Comparison of ENCODE assay signal across 19 cellular contexts in the genomic region with DNA sequence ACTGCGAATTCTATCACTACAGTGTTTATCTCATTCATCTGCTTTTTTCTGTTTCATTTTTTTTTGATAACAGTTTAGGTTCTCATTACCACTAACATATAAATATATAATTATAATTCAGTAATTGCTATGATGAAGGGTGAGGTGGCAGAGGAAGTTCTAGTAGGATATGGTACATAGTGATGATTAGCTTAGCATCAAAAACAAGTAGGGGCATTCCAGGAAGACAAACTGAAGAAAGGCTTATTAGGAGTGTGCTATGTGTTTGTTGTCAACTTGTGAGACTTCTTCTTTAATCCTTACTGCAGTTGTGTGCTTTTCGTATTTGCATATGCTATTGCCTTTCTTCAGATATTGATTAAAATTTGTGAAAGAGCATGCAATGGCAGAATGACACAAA. TPM values are rescaled to one million over a fixed set of nuclear protein-coding genes. Genes with fewer than 3 reads are reported as not detected.
A peak's percentile ranks its signal among the peaks of the same experiment; 100 is the strongest.
DNase-seq lines count a peak whose midpoint lies in the region; ATAC-seq and TF ChIP-seq lines count a peak whose summit lies in the region.
"Had no signal": no experiment of that assay in that cellular context is flagged by ENCODE, and none has a peak within 500 bp of the region (broad histone marks: within the 10 kb centered on the region; RNA-seq: fewer than 3 reads in every experiment).

No MANE protein-coding gene starts in this region.

- peak overlapping the region; percentile 53 for H3K4me3 Mint-ChIP-seq in T-helper 17 cell
- H3K4me3 Mint-ChIP-seq: activated naive CD8-positive, alpha-beta T cell; central memory CD8-positive, alpha-beta T cell had no signal

- no peak overlapping the region for H3K9ac ChIP-seq in BLaER1 treated with 17β-estradiol and CSF1 and Interleukin-3, amounts not matched to agents 10 nM and 100 nM

- peak overlapping the region; percentile 36 to 82 (median 68) for H3K4me2 ChIP-seq in BLaER1 treated with 17β-estradiol and CSF1 and Interleukin-3, amounts not matched to agents 10 nM and 100 nM
- no peak overlapping the region for H3K4me2 ChIP-seq in hepatocyte

- no peaks in the 10 kb centered on the region for H3K27me3 ChIP-seq in BLaER1 treated with 17β-estradiol and CSF1 and Interleukin-3, amounts not matched to agents 10 nM and 100 nM
- H3K27me3 ChIP-seq in hepatocyte, result no peaks in the 10 kb centered on the region
- H3K27me3 ChIP-seq in right lobe of liver, result no peaks in the 10 kb centered on the region
- H3K27me3 ChIP-seq: gastrocnemius medialis, uterus had no signal

- H3K36me3 ChIP-seq in BLaER1 treated with 17β-estradiol and CSF1 and Interleukin-3, amounts not matched to agents 10 nM and 100 nM, result peaks cover 0 to 16% (median 10%) of the 10 kb centered on the region in 11 experiments; a peak in 20 of 22 replicates
- no peaks in the 10 kb centered on the region for H3K36me3 ChIP-seq in hepatocyte (replicated peaks; ENCODE audit: insufficient read depth, low read depth)
- no peaks in the 10 kb centered on the region for H3K36me3 ChIP-seq in right lobe of liver
- H3K36me3 ChIP-seq: gastrocnemius medialis, uterus had no signal

- H3K4me3 ChIP-seq in BLaER1 treated with 17β-estradiol and CSF1 and Interleukin-3, amounts not matched to agents 10 nM and 100 nM, result no peak overlapping the region
- no peak overlapping the region for H3K4me3 ChIP-seq in hepatocyte
- no peak overlapping the region for H3K4me3 ChIP-seq in right lobe of liver
- H3K4me3 ChIP-seq: gastrocnemius medialis, skin epidermis, uterus had no signal

- no peak overlapping the region for H2AFZ ChIP-seq in hepatocyte

- intact Hi-C loops in right lobe of liver (cut with DNase I), result no loop called here

- H3K4me1 Mint-ChIP-seq in T-helper 17 cell, result peaks cover 48% of the 10 kb centered on the region

- no peak overlapping the region; a peak in 2 of 22 replicates for H3K27ac ChIP-seq in BLaER1 treated with 17β-estradiol and CSF1 and Interleukin-3, amounts not matched to agents 10 nM and 100 nM
- H3K27ac ChIP-seq in hepatocyte (peak overlapping the region; percentile 32), right lobe of liver (no peak overlapping the region)
- H3K27ac ChIP-seq: gastrocnemius medialis had no signal

- peak; percentile 44 for ATAC-seq in GM18498 (IDR thresholded peaks at IDR 0.05; ENCODE audit: unreplicated experiment)
- peak; percentile 75 for ATAC-seq in T-helper 17 cell
- ATAC-seq in GM18861 (IDR thresholded peaks at IDR 0.05; ENCODE audit: unreplicated experiment), result no peak
- ATAC-seq in HG03108 (IDR thresholded peaks at IDR 0.05; ENCODE audit: unreplicated experiment), result no peak
- ATAC-seq in right lobe of liver, result no peak
- ATAC-seq: gastrocnemius medialis had no signal

- H3K9me3 ChIP-seq in BLaER1 treated with 17β-estradiol and CSF1 and Interleukin-3, amounts not matched to agents 10 nM and 100 nM (replicated peaks in 1 of 11), result peaks cover 11 to 18% (median 13%) of the 10 kb centered on the region in 11 experiments
- H3K9me3 ChIP-seq in T-helper 17 cell (ENCODE audit: control insufficient read depth, low read length, poor library complexity, severe bottlenecking) (no peaks in the 10 kb centered on the region), hepatocyte (ENCODE audit: low read depth) (no peaks in the 10 kb centered on the region), right lobe of liver (no peaks in the 10 kb centered on the region)
- H3K9me3 ChIP-seq: gastrocnemius medialis, uterus had no signal

- peaks cover 0 to 21% (median 0%) of the 10 kb centered on the region in 11 experiments; a peak in 4 of 22 replicates for H4K20me1 ChIP-seq in BLaER1 treated with 17β-estradiol and CSF1 and Interleukin-3, amounts not matched to agents 10 nM and 100 nM
- no peaks in the 10 kb centered on the region for H4K20me1 ChIP-seq in hepatocyte (ENCODE audit: insufficient read depth, poor library complexity, severe bottlenecking)

- peaks cover 76% of the 10 kb centered on the region for H3K79me2 ChIP-seq in hepatocyte

- TF ChIP-seq CTCF in hepatocyte (IDR thresholded peaks at IDR 0.05; ENCODE audit: poor library complexity) (no peak), right lobe of liver (IDR thresholded peaks at IDR 0.05) (no peak)

- H3K9me2 ChIP-seq in hepatocyte (replicated peaks; ENCODE audit: insufficient read depth), result no peaks in the 10 kb centered on the region

- peaks cover 4% of the 10 kb centered on the region for H3K36me3 Mint-ChIP-seq in T-helper 17 cell (ENCODE audit: low read depth)

- TF ChIP-seq POLR2A in right lobe of liver (IDR thresholded peaks at IDR 0.05), result no peak

- peaks cover 16 to 38% (median 29%) of the 10 kb centered on the region in 10 experiments; a peak in 19 of 20 replicates for H3K4me1 ChIP-seq in BLaER1 treated with 17β-estradiol and CSF1 and Interleukin-3, amounts not matched to agents 10 nM and 100 nM
- H3K4me1 ChIP-seq in hepatocyte (ENCODE audit: insufficient read depth) (no peaks in the 10 kb centered on the region), right lobe of liver (no peaks in the 10 kb centered on the region)
- H3K4me1 ChIP-seq: gastrocnemius medialis, uterus had no signal

- DNase-seq in T-helper 17 cell (no peak), hepatocyte (ENCODE audit: low spot score) (no peak), right lobe of liver (no peak)
- no peak for DNase-seq in stimulated activated naive CD4-positive, alpha-beta T cell (lab: John Stamatoyannopoulos, UW)
- DNase-seq: activated CD8-positive, alpha-beta memory T cell treated with anti-CD3 and anti-CD28 coated beads, Interleukin-2, amount 50 U/mL, for 4 hours; AML-193; DMS153; gastrocnemius medialis; Kasumi-1; NCI-H1436 treated with DMSO at 0.1 percent for 48 hours; stimulated activated naive CD4-positive, alpha-beta T cell treated with Interleukin-2 at 50 U/mL for 16 hours; uterus had no signal

- H3K27me3 Mint-ChIP-seq in T-helper 17 cell, result no peaks in the 10 kb centered on the region
- H3K27me3 Mint-ChIP-seq: activated naive CD8-positive, alpha-beta T cell; central memory CD8-positive, alpha-beta T cell had no signal

- WGBS in hepatocyte (ENCODE audit: low lambda C conversion rate, missing lambda C conversion rate), result 100% methylated on average over 2 of the region's 2 CpGs
- WGBS in right lobe of liver (ENCODE audit: insufficient coverage, low coverage, low lambda C conversion rate, missing lambda C conversion rate), result 85% methylated on average over 2 of the region's 2 CpGs

- H3K27ac Mint-ChIP-seq in T-helper 17 cell, result peak overlapping the region; percentile 49

RNA-seq across cellular contexts. Expression of a gene that starts 20.6 kb away (rescaled TPM):
- total RNA-seq in T-helper 17 cell, result 10 to 100 TPM; 45.5 to 51.3 TPM
- total RNA-seq in hepatocyte, result 62.2 and 67.5 TPM in 2 replicates
- 24.4 and 26.6 TPM in 2 replicates for polyA plus RNA-seq in hepatocyte
- total RNA-seq in right lobe of liver, result 1 to 10 TPM; 2.6 to 4.9 (median 3.5) TPM

Comparison
In these comparisons a context has a peak if more than half of its experiments do, and no peak if none do; other contexts are left out.
1. ATAC-seq: peak in GM18498 (single experiment) and T-helper 17 cell (single experiment); none in GM18861 (single experiment), HG03108 (single experiment) and right lobe of liver (0 of 4).
2. RNA of a gene that starts 20.6 kb away (total RNA-seq): 62.2 to 67.5 TPM in hepatocyte and 45.5 to 51.3 TPM in T-helper 17 cell; 2.6 to 4.9 TPM in right lobe of liver; every median in the first group is over 4 times any median in the second.